In genomic region chr2:177229448-177230242, GRCh38 we compare ENCODE assay signal across 11 cellular contexts. TPM values are rescaled to one million over a fixed set of nuclear protein-coding genes. Genes with fewer than 3 reads are reported as not detected.
DNase-seq lines count a peak whose midpoint lies in the region; ATAC-seq and TF ChIP-seq lines count a peak whose summit lies in the region.
"Had no signal": no experiment of that assay in that cellular context is flagged by ENCODE, and none has a peak within 500 bp of the region (broad histone marks: within the 10 kb centered on the region; RNA-seq: fewer than 3 reads in every experiment).

No MANE protein-coding gene starts in this region.

- H3K4me3 Mint-ChIP-seq in WTC11 (no peak overlapping the region), glutamatergic neuron (ENCODE audit: unreplicated experiment) (peak overlapping the region; percentile 80), type B pancreatic cell (no peak overlapping the region)

- CTCF ChIA-PET in WTC11 (lab: Charles Lee) = interaction anchor here (1.3 kb wide), 1 partner anchor 34 kb away, joined by 4 read pairs; no protein-coding TSS in a partner anchor

- peaks cover 16% of the 10 kb centered on the region for H3K4me1 Mint-ChIP-seq in WTC11
- H3K4me1 Mint-ChIP-seq in glutamatergic neuron (ENCODE audit: low read depth, unreplicated experiment) = peaks cover 28% of the 10 kb centered on the region
- peaks cover 8% of the 10 kb centered on the region for H3K4me1 Mint-ChIP-seq in type B pancreatic cell (ENCODE audit: unreplicated experiment)

- 90 to 92% methylated on average over 8 of the region's 8 CpGs for WGBS in heart right ventricle, 2 donors

- POLR2A ChIA-PET in WTC11 (lab: Charles Lee) = no interaction called here

- H3K27me3 ChIP-seq in heart right ventricle = no peaks in the 10 kb centered on the region

- H3K27ac ChIP-seq in heart right ventricle = no peak overlapping the region
- H3K27ac ChIP-seq: coronary artery had no signal

- peak overlapping the region; percentile 39 for H3K27ac Mint-ChIP-seq in WTC11
- peak overlapping the region; percentile 92 for H3K27ac Mint-ChIP-seq in glutamatergic neuron (ENCODE audit: unreplicated experiment)
- peak overlapping the region; percentile 28 for H3K27ac Mint-ChIP-seq in type B pancreatic cell

- TF ChIP-seq CTCF in heart right ventricle (IDR thresholded peaks at IDR 0.05) (no peak), WTC11 (IDR thresholded peaks at IDR 0.05) (no peak), glutamatergic neuron (IDR thresholded peaks at IDR 0.05; ENCODE audit: partially characterized antibody, unreplicated experiment) (no peak), type B pancreatic cell (conservative IDR thresholded peaks at IDR 0.05) (no peak), GM20000 (IDR thresholded peaks at IDR 0.05; ENCODE audit: extremely low read depth, missing control alignments) (no peak)

- peak in 6 of 8 donors; percentile 12 to 58 (median 14) for ATAC-seq in heart right ventricle
- no peak for ATAC-seq in Right ventricle myocardium inferior
- ATAC-seq in WTC11 = no peak
- no peak for ATAC-seq in HG03045 (IDR thresholded peaks at IDR 0.05; ENCODE audit: unreplicated experiment)

- intact Hi-C loops in heart right ventricle (cut with DNase I) = no loop called here
- intact Hi-C loops in Right ventricle myocardium inferior (cut with DNase I) = loop anchor here (5.0 kb wide), 1 partner anchor 33 kb away; the partner anchor contains the start of gene NFE2L2

- DNase-seq in heart right ventricle = no peak
- DNase-seq in Right ventricle myocardium inferior (ENCODE audit: missing footprints) = no peak
- no peak for DNase-seq in WTC11 (ENCODE audit: low spot score)
- peak; percentile 62 for DNase-seq in glutamatergic neuron
- DNase-seq in type B pancreatic cell (ENCODE audit: extremely low spot score, unreplicated experiment) = no peak
- no peak for DNase-seq in GM20000 (ENCODE audit: low spot score)
- DNase-seq in H4 (ENCODE audit: low spot score) = no peak
- DNase-seq: hypothalamus, NCI-H446 treated with DMSO at 0.1 percent for 48 hours had no signal

- H3K9me3 Mint-ChIP-seq in WTC11 = no peaks in the 10 kb centered on the region
- peaks cover 14% of the 10 kb centered on the region for H3K9me3 Mint-ChIP-seq in glutamatergic neuron (ENCODE audit: unreplicated experiment)
- no peaks in the 10 kb centered on the region for H3K9me3 Mint-ChIP-seq in type B pancreatic cell

- peaks cover 0 to 34% (median 17%) of the 10 kb centered on the region in 9 donors for H3K4me1 ChIP-seq in heart right ventricle

- H3K36me3 ChIP-seq in heart right ventricle = peaks cover 0 to 95% (median 50%) of the 10 kb centered on the region in 9 donors

- no peaks in the 10 kb centered on the region for H3K27me3 Mint-ChIP-seq in WTC11 (ENCODE audit: low read depth)
- H3K27me3 Mint-ChIP-seq in glutamatergic neuron (ENCODE audit: unreplicated experiment) = peaks cover 9% of the 10 kb centered on the region
- H3K27me3 Mint-ChIP-seq in type B pancreatic cell = no peaks in the 10 kb centered on the region

- H3K4me3 ChIP-seq in heart right ventricle = no peak overlapping the region
- H3K4me3 ChIP-seq: coronary artery had no signal

- no peaks in the 10 kb centered on the region for H3K9me3 ChIP-seq in heart right ventricle

- H3K36me3 Mint-ChIP-seq in WTC11 = peaks cover 25% of the 10 kb centered on the region
- peaks cover 4% of the 10 kb centered on the region for H3K36me3 Mint-ChIP-seq in glutamatergic neuron (ENCODE audit: unreplicated experiment)
- peaks cover 43% of the 10 kb centered on the region for H3K36me3 Mint-ChIP-seq in type B pancreatic cell

TF ChIP-seq in WTC11, 78 proteins besides CTCF, POLR2A, EP300 and RAD21:
- TF ChIP-seq ERG (CRISPR knock-in tag; IDR thresholded peaks at IDR 0.05) (0 out of 2 replicates have a peak, but pooled peaks have one; percentile 42), NFE2L1 (CRISPR knock-in tag; IDR thresholded peaks at IDR 0.05) (no peak), ELF4 (CRISPR knock-in tag; IDR thresholded peaks at IDR 0.05; ENCODE audit: low read depth) (no peak)

RNA-seq across cellular contexts. Expression of gene HNRNPA3, which starts 17.1 kb away (rescaled TPM):
- total RNA-seq in heart right ventricle (10 to 100 TPM; 63.7 to 93.8 (median 77.6) TPM), Right ventricle myocardium inferior (66.6 TPM), WTC11 (2021) (367 to 406 TPM (median 379 TPM) in 3 replicates), glutamatergic neuron (ENCODE audit: unreplicated experiment) (251 TPM), type B pancreatic cell (ENCODE audit: low replicate concordance) (203 and 304 TPM in 2 replicates)
- 10 to 100 TPM; 78.3 to 93.7 TPM for polyA plus RNA-seq in heart right ventricle
- total RNA-seq in H4 (2014; rRNA removed; shearing (Covaris generic)) = 29.8 and 34.9 TPM in 2 replicates

RNA-seq across cellular contexts. Expression of gene NFE2L2, which starts 34.9 kb away (rescaled TPM):
- total RNA-seq in heart right ventricle (10 to 100 TPM; 39.0 to 67.9 (median 57.6) TPM), Right ventricle myocardium inferior (53.4 TPM), WTC11 (2021) (21.4 to 26.3 TPM (median 22.7 TPM) in 3 replicates), glutamatergic neuron (ENCODE audit: unreplicated experiment) (51.4 TPM), type B pancreatic cell (ENCODE audit: low replicate concordance) (74.7 and 95.0 TPM in 2 replicates)
- polyA plus RNA-seq in heart right ventricle = 10 to 100 TPM; 26.4 to 28.8 TPM
- total RNA-seq in H4 (2014; rRNA removed; shearing (Covaris generic)) = 116 and 128 TPM in 2 replicates

Comparison
In these comparisons a context has a peak if more than half of its experiments do, and no peak if none do; other contexts are left out.
1. ATAC-seq: peak in heart right ventricle (6 of 8); none in Right ventricle myocardium inferior (single experiment), WTC11 (single experiment) and HG03045 (single experiment).
2. H3K27ac Mint-ChIP-seq: peak in every context shown above with its lines; median percentile 92 in glutamatergic neuron; 39 in WTC11; 28 in type B pancreatic cell.